In the genomic region with DNA sequence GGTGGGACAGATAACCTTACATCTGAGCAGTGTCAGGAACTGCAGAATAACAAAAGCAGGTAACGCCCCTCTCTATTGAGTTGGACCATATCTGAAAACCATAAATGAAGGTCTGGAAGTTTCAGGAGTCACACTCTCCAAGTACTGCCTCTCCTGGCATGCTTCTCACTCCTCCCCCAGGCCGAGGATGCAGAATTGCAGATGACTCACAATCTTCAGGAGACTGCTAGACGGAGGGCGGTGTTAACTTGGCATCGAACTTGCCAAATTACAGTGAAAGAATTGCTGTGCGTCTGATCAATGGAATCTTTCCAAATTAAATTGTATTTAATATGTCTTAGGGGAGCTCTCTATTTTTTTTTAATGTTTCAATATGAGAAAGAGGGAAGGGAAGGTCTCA, we compare ENCODE assay signal across 14 cellular contexts.
DNase-seq lines count a peak whose midpoint lies in the region; ATAC-seq and TF ChIP-seq lines count a peak whose summit lies in the region.
"Had no signal": no experiment of that assay in that cellular context is flagged by ENCODE, and none has a peak within 500 bp of the region (broad histone marks: within the 10 kb centered on the region; RNA-seq: fewer than 3 reads in every experiment).

No MANE protein-coding gene starts in this region.

- no peaks in the 10 kb centered on the region for H3K9me3 Mint-ChIP-seq in CD8-positive, alpha-beta memory T cell
- H3K9me3 Mint-ChIP-seq: memory B cell had no signal

- no peak for TF ChIP-seq CTCF in SK-N-SH (IDR thresholded peaks at IDR 0.05)
- no peak for TF ChIP-seq CTCF in fibroblast of mammary gland (conservative IDR thresholded peaks at IDR 0.05; ENCODE audit: control insufficient read depth, insufficient read depth, low read depth, low read length)
- no peak for TF ChIP-seq CTCF in retinal pigment epithelial cell (conservative IDR thresholded peaks at IDR 0.05; ENCODE audit: low read depth, low read length)
- no peak for TF ChIP-seq CTCF in sigmoid colon (IDR thresholded peaks at IDR 0.05)

- no peak for TF ChIP-seq POLR2A in sigmoid colon (IDR thresholded peaks at IDR 0.05)

- H3K36me3 ChIP-seq in SK-N-SH (replicated peaks in 1 of 2; ENCODE audit: control insufficient read depth in 1 of 2, insufficient read depth in 2 of 2, low read length in 1 of 2) (no peaks in the 10 kb centered on the region), sigmoid colon (no peaks in the 10 kb centered on the region)
- H3K36me3 ChIP-seq in CD8-positive, alpha-beta memory T cell (ENCODE audit: insufficient read depth, low read length): no peaks in the 10 kb centered on the region

- peak overlapping the region; percentile 45; the same call in 1 of the 2 replicates for H3K4me2 ChIP-seq in SK-N-SH

- H3K4me1 Mint-ChIP-seq in CD8-positive, alpha-beta memory T cell: peaks cover 8 to 17% (median 12%) of the 10 kb centered on the region in 3 donors

- TF ChIP-seq EP300 in SK-N-SH (IDR thresholded peaks at IDR 0.05; ENCODE audit: borderline replicate concordance in 1 of 2, low read depth in 1 of 2, low read length in 1 of 2): peak in 1 of 2 experiments; percentile 48; a peak in 1 of 4 replicates
- TF ChIP-seq EP300 in sigmoid colon (IDR thresholded peaks at IDR 0.05): no peak

- CTCF ChIA-PET in SK-N-SH (lab: Yijun Ruan, JAX): interaction anchor here (0.8 to 4.5 kb wide), 8 partner anchors 9 to 437 kb away, joined by 3 to 36 read pairs (median 4); no protein-coding TSS in a partner anchor
- CTCF ChIA-PET in CD8-positive, alpha-beta memory T cell (lab: Charles Lee): interaction anchor here (2.8 kb wide), 1 partner anchor 10 kb away, joined by 13 read pairs; no protein-coding TSS in a partner anchor

- H3F3A ChIP-seq in SK-N-SH (replicated peaks; ENCODE audit: insufficient read depth): peaks cover 3% of the 10 kb centered on the region

- no peaks in the 10 kb centered on the region for H3K9me2 ChIP-seq in SK-N-SH

- H3K9ac ChIP-seq in SK-N-SH: no peak overlapping the region

- H3K27me3 ChIP-seq in SK-N-SH (ENCODE audit: insufficient read depth): no peaks in the 10 kb centered on the region
- H3K27me3 ChIP-seq in CD8-positive, alpha-beta memory T cell (ENCODE audit: insufficient read depth, low read length, poor library complexity, severe bottlenecking): no peaks in the 10 kb centered on the region
- H3K27me3 ChIP-seq in sigmoid colon: no peaks in the 10 kb centered on the region

- H3K4me3 Mint-ChIP-seq in CD8-positive, alpha-beta memory T cell: no peak overlapping the region
- H3K4me3 Mint-ChIP-seq: memory B cell had no signal

- H3K79me2 ChIP-seq in SK-N-SH (ENCODE audit: insufficient read depth): no peaks in the 10 kb centered on the region

- no peaks in the 10 kb centered on the region for H4K20me1 ChIP-seq in SK-N-SH (ENCODE audit: insufficient read depth)

- H3K36me3 Mint-ChIP-seq in CD8-positive, alpha-beta memory T cell: no peaks in the 10 kb centered on the region
- H3K36me3 Mint-ChIP-seq: memory B cell had no signal

- H3K27ac ChIP-seq in SK-N-SH (ENCODE audit: low read depth in 2 of 2, low read length in 1 of 2) (0 out of 4 replicates have a peak overlapping the region, but pooled peaks of 1 of the 2 experiments have one; percentile 13), sigmoid colon (peak overlapping the region in 1 of 4 donors; percentile 18)
- H3K27ac ChIP-seq in CD8-positive, alpha-beta memory T cell (ENCODE audit: low read depth, low read length): no peak overlapping the region
- H3K27ac ChIP-seq: epithelial cell of prostate, VCaP had no signal

- no peak overlapping the region; the same call in 1 of the 2 replicates for H2AFZ ChIP-seq in SK-N-SH (ENCODE audit: low read depth)

- no peak for ATAC-seq in HG03108 (IDR thresholded peaks at IDR 0.05; ENCODE audit: unreplicated experiment)

- TF ChIP-seq RAD21 in SK-N-SH (IDR thresholded peaks at IDR 0.05; ENCODE audit: low read length): no peak

- no peak overlapping the region for H3K4me3 ChIP-seq in SK-N-SH (ENCODE audit: low read depth in 2 of 2, low read length in 1 of 2)
- no peak overlapping the region for H3K4me3 ChIP-seq in fibroblast of mammary gland (ENCODE audit: control insufficient read depth, low read depth, low read length)
- H3K4me3 ChIP-seq in retinal pigment epithelial cell (ENCODE audit: low read length): no peak overlapping the region
- no peak overlapping the region for H3K4me3 ChIP-seq in CD8-positive, alpha-beta memory T cell (ENCODE audit: low read length)
- H3K4me3 ChIP-seq in sigmoid colon: no peak overlapping the region

- H3K27me3 Mint-ChIP-seq in CD8-positive, alpha-beta memory T cell: peaks cover 9 to 19% of the 10 kb centered on the region in 2 donors

- 21% methylated on average over 6 of the region's 6 CpGs for WGBS in SK-N-SH (ENCODE audit: low lambda C conversion rate)
- WGBS in sigmoid colon, 2 donors: 27 to 64% methylated on average over 6 of the region's 6 CpGs

- H3K4me1 ChIP-seq in SK-N-SH (ENCODE audit: control insufficient read depth in 1 of 2, insufficient read depth in 2 of 2, low read depth in 1 of 2, low read length in 1 of 2) (peaks cover 15 to 18% of the 10 kb centered on the region in 2 experiments; a peak in 3 of 4 replicates), sigmoid colon (peaks cover 0 to 9% (median 5%) of the 10 kb centered on the region in 4 donors)
- peaks cover 5% of the 10 kb centered on the region for H3K4me1 ChIP-seq in CD8-positive, alpha-beta memory T cell (ENCODE audit: insufficient read depth, low read length)

- no peaks in the 10 kb centered on the region for H3K9me3 ChIP-seq in SK-N-SH
- no peaks in the 10 kb centered on the region for H3K9me3 ChIP-seq in CD8-positive, alpha-beta memory T cell (ENCODE audit: low read length)
- H3K9me3 ChIP-seq in sigmoid colon: no peaks in the 10 kb centered on the region

- intact Hi-C loops in sigmoid colon (cut with DNase I): no loop called here

- no peak overlapping the region for H3K27ac Mint-ChIP-seq in CD8-positive, alpha-beta memory T cell
- H3K27ac Mint-ChIP-seq: memory B cell had no signal

- peak; percentile 77 for DNase-seq in H4 (ENCODE audit: low spot score)
- no peak for DNase-seq in SK-N-SH
- DNase-seq in fibroblast of mammary gland (ENCODE audit: low read depth): peak; percentile 90
- DNase-seq in retinal pigment epithelial cell (ENCODE audit: low read depth): peak; percentile 59
- no peak for DNase-seq in CD8-positive, alpha-beta memory T cell
- DNase-seq in sigmoid colon: no peak
- DNase-seq in NCI-H1930 (lab: John Stamatoyannopoulos, UW): no peak
- DNase-seq: activated effector memory CD4-positive, alpha-beta T cell treated with anti-CD3 and anti-CD28 coated beads, Interleukin-2, amount 50 U/mL, for 16 hours; Karpas-422; stimulated activated CD4-positive, alpha-beta T cell treated with anti-CD3 and anti-CD28 coated beads, Interleukin-15, amount 100 ng/mL, for 24 hours had no signal

- POLR2A ChIA-PET in SK-N-SH (lab: Yijun Ruan, JAX): no interaction called here
- POLR2A ChIA-PET in CD8-positive, alpha-beta memory T cell (lab: Charles Lee): no interaction called here

TF ChIP-seq in SK-N-SH, 30 proteins besides CTCF, POLR2A, EP300 and RAD21:
- TF ChIP-seq GABPA (IDR thresholded peaks at IDR 0.05; ENCODE audit: low read depth) (no peak), NFIC (IDR thresholded peaks at IDR 0.05; ENCODE audit: borderline replicate concordance) (peak; percentile 92), CHD2 (IDR thresholded peaks at IDR 0.05; ENCODE audit: low read length, partially characterized antibody) (no peak), TEAD4 (IDR thresholded peaks at IDR 0.05; ENCODE audit: borderline replicate concordance, insufficient read depth) (0 out of 2 replicates have a peak, but pooled peaks have one; percentile 12), PBX3 (IDR thresholded peaks at IDR 0.05) (0 out of 2 replicates have a peak, but pooled peaks have one; percentile 20), TCF12 (IDR thresholded peaks at IDR 0.05) (peak; percentile 71), JUND (IDR thresholded peaks at IDR 0.05) (peak; percentile 81), MAX (IDR thresholded peaks at IDR 0.05; ENCODE audit: low read depth) (peak; percentile 78), FOSL2 (IDR thresholded peaks at IDR 0.05; ENCODE audit: borderline replicate concordance, low read depth) (peak; percentile 87), MXI1 (IDR thresholded peaks at IDR 0.05; ENCODE audit: low read depth, low read length) (no peak)
- TF ChIP-seq, protein P1, sequence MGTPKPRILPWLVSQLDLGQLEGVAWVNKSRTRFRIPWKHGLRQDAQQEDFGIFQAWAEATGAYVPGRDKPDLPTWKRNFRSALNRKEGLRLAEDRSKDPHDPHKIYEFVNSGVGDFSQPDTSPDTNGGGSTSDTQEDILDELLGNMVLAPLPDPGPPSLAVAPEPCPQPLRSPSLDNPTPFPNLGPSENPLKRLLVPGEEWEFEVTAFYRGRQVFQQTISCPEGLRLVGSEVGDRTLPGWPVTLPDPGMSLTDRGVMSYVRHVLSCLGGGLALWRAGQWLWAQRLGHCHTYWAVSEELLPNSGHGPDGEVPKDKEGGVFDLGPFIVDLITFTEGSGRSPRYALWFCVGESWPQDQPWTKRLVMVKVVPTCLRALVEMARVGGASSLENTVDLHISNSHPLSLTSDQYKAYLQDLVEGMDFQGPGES (IDR thresholded peaks at IDR 0.05; ENCODE audit: low read depth, low read length): no peak

Comparison
In these comparisons a context has a peak if more than half of its experiments do, and no peak if none do; other contexts are left out.
1. DNase-seq: peak in H4 (single experiment), fibroblast of mammary gland (single experiment) and retinal pigment epithelial cell (single experiment); none in SK-N-SH (single experiment), CD8-positive, alpha-beta memory T cell (0 of 5), sigmoid colon (single experiment) and NCI-H1930 (0 of 2).